Comparison of ENCODE assay signal across 32 cellular contexts in the genomic region with DNA sequence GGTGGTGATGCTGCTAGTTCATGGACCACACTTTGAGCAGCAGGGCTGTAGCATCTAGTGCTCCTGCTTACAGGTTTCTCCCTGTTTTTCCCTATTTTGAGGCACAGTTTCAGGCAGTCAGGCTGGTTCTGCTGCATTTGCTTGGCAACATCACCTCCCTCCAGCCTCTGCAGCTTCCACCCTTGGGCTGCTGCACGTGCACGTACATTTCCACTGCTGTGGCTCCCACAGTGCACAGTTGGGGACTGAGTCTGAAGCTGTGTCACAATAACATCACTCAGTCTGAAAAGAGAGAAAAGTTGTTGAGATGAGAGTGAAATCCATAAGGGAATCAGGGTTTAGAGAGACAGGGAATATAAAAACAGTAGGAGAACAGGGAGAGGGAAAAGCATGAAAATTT.
DNase-seq lines count a peak whose midpoint lies in the region; ATAC-seq, FAIRE-seq and TF ChIP-seq lines count a peak whose summit lies in the region.
"Had no signal": no experiment of that assay in that cellular context is flagged by ENCODE, and none has a peak within 500 bp of the region (broad histone marks: within the 10 kb centered on the region; RNA-seq: fewer than 3 reads in every experiment).

No MANE protein-coding gene starts in this region.

- H3K18ac ChIP-seq in H1 (ENCODE audit: extremely low read depth, low read length): peak overlapping the region; percentile 75

- 0 out of 2 replicates have a peak overlapping the region, but pooled peaks have one; percentile 4 for H2BK20ac ChIP-seq in H1 (ENCODE audit: low read length)

- no peak overlapping the region for H2AFZ ChIP-seq in H1 (ENCODE audit: low read length)

- DNase-seq in NCI-H2107 treated with DMSO at 0.1 percent for 48 hours (lab: John Stamatoyannopoulos, UW; ENCODE audit: unreplicated experiment) (peak; percentile 11), NCI-H2107 (lab: John Stamatoyannopoulos, UW) (no peak), NCI-H345 treated with DMSO at 0.1 percent for 48 hours (lab: John Stamatoyannopoulos, UW; ENCODE audit: unreplicated experiment) (peak; percentile 45), H1 (ENCODE audit: low read depth in 1 of 2, low spot score in 2 of 2) (no peak), sciatic nerve (ENCODE audit: low spot score) (no peak), left cardiac atrium (no peak), brain microvascular endothelial cell (no peak)
- DNase-seq in activated CD4-positive, alpha-beta T cell treated with anti-CD3 and anti-CD28 coated beads for 48 hours: no peak
- DNase-seq: activated CD4-positive, alpha-beta T cell treated with anti-CD3 and anti-CD28 coated beads, Interleukin-2, amount 50 U/mL, for 1 hour; activated gamma-delta T cell treated with Interleukin-2 at 50 U/mL for 16 hours; activated T-cell treated with anti-CD3 and anti-CD28 coated beads, Interleukin-2, amount 50 U/mL, for 4 hours; adrenal gland; CD8-positive, alpha-beta memory T cell; left ventricle myocardium superior; MM.1S; naive B cell; NCI-H187; NCI-H226; OCI-M1; SK-N-SH; stimulated activated CD4-positive, alpha-beta T cell treated with anti-CD3 and anti-CD28 coated beads, Interleukin-2, amount 100 ng/mL, for 24 hours; T-helper 17 cell; transverse colon; WERI-Rb-1 had no signal

- no peak overlapping the region for H3K27ac ChIP-seq in H1 (ENCODE audit: low read depth, low read length)
- no peak overlapping the region for H3K27ac ChIP-seq in brain microvascular endothelial cell
- H3K27ac ChIP-seq: A549, adrenal gland, right atrium auricular region, transverse colon, WERI-Rb-1 had no signal

- no peak overlapping the region for H4K8ac ChIP-seq in H1 (ENCODE audit: extremely low read depth, insufficient read depth, low read length)

- H2BK5ac ChIP-seq in H1 (ENCODE audit: low read depth, low read length): peak overlapping the region; percentile 2; the same call in 1 of the 2 replicates

- H4K20me1 ChIP-seq in H1 (replicated peaks in 1 of 2; ENCODE audit: control insufficient read depth in 1 of 2, insufficient read depth in 2 of 2, low read length in 2 of 2): no peaks in the 10 kb centered on the region

- H3K56ac ChIP-seq in H1 (replicated peaks; ENCODE audit: insufficient read length, low read depth, low read length): no peak overlapping the region

- 0 out of 4 replicates have a peak overlapping the region, but pooled peaks of 1 of the 2 experiments have one; percentile 21 for H3K4me2 ChIP-seq in H1 (ENCODE audit: insufficient read depth in 1 of 2, low read depth in 2 of 2, low read length in 2 of 2)
- H3K4me2 ChIP-seq: A549, SK-N-SH had no signal

- H4K91ac ChIP-seq in H1 (replicated peaks; ENCODE audit: insufficient read length, low read length): peak overlapping the region; percentile 57

- no peaks in the 10 kb centered on the region for H3K36me3 ChIP-seq in H1 (ENCODE audit: control insufficient read depth in 2 of 4, insufficient read depth in 4 of 4, low read length in 3 of 4)
- H3K36me3 ChIP-seq in brain microvascular endothelial cell (replicated peaks): no peaks in the 10 kb centered on the region
- H3K36me3 ChIP-seq: adrenal gland, right atrium auricular region, transverse colon, WERI-Rb-1 had no signal

- TF ChIP-seq POLR2A in H1 (IDR thresholded peaks at IDR 0.05; ENCODE audit: control extremely low read depth in 1 of 2, low read depth in 2 of 2, low read length in 2 of 2): no peak

- H3K4me3 ChIP-seq in H1 (ENCODE audit: extremely low read depth in 1 of 4, insufficient read depth in 2 of 4, low read depth in 3 of 4, low read length in 4 of 4) (no peak overlapping the region), brain microvascular endothelial cell (ENCODE audit: low read depth, low read length) (no peak overlapping the region)
- H3K4me3 ChIP-seq: A549, adrenal gland, body of pancreas, K562, right atrium auricular region, transverse colon had no signal

- no peak overlapping the region for H4K5ac ChIP-seq in H1 (ENCODE audit: insufficient read length, low read depth, low read length)

- ATAC-seq in sciatic nerve: peak; percentile 61
- no peak for ATAC-seq in left cardiac atrium
- ATAC-seq: activated T-cell treated with anti-CD3 and anti-CD28 coated beads, Interleukin-2, amount 50 U/mL, for 4 hours; K562; left ventricle myocardium superior; T-helper 17 cell had no signal

- intact Hi-C loops in sciatic nerve (cut with DNase I) (no loop called here), left cardiac atrium (cut with DNase I) (loop anchor here (5.0 to 10.0 kb wide), 4 partner anchors 179 to 581 kb away; partner anchors contain the start of gene PTTG1IP2 (in 1 of the 2))

- H2BK15ac ChIP-seq in H1 (ENCODE audit: low read length): no peak overlapping the region

- WGBS in H1 (ENCODE audit: extremely low coverage in 1 of 2, insufficient coverage in 1 of 2, insufficient read length in 1 of 2, insufficient replicate concordance in 2 of 2, low coverage in 1 of 2, low lambda C conversion rate in 2 of 2, missing lambda C conversion rate in 1 of 2), 2 experiments: 82% methylated on average over 2 of the region's 2 CpGs; no CpG with 5 or more reads in 1 of the 2 experiments

- H3K9me3 ChIP-seq in H1 (ENCODE audit: insufficient read depth in 2 of 2, low read depth in 1 of 2, low read length in 1 of 2): peaks cover 0 to 2% of the 10 kb centered on the region in 2 experiments; a peak in 1 of 4 replicates
- H3K9me3 ChIP-seq: A549, adrenal gland, body of pancreas, right atrium auricular region, SK-N-SH, transverse colon had no signal

- H3K79me2 ChIP-seq in H1 (ENCODE audit: control insufficient read depth in 1 of 2, insufficient read depth in 2 of 2, low read length in 2 of 2): no peaks in the 10 kb centered on the region

- peak overlapping the region; percentile 93; the same call in 1 of the 2 replicates for H2BK12ac ChIP-seq in H1 (ENCODE audit: low read depth, low read length)

- TF ChIP-seq CTCF in H1 (IDR thresholded peaks at IDR 0.05; ENCODE audit: control extremely low read depth in 1 of 3, insufficient read depth in 1 of 3, low read depth in 1 of 3, low read length in 3 of 3) (no peak), brain microvascular endothelial cell (IDR thresholded peaks at IDR 0.05; ENCODE audit: low read depth, low read length, missing control alignments) (no peak)

- peaks cover 8 to 18% (median 14%) of the 10 kb centered on the region in 4 experiments; a peak in 5 of 7 replicates for H3K4me1 ChIP-seq in H1 (replicated peaks in 1 of 4; ENCODE audit: control insufficient read depth in 3 of 4, insufficient read depth in 4 of 4, low read length in 3 of 4)
- H3K4me1 ChIP-seq: A549, adrenal gland had no signal

- POLR2A ChIA-PET in H1 (lab: Charles Lee; ENCODE audit: partially characterized antibody): no interaction called here

- CTCF ChIA-PET in H1 (lab: Charles Lee; ENCODE audit: partially characterized antibody): interaction anchor here (0.6 to 7.4 kb wide), 10 partner anchors 9 to 431 kb away, joined by 3 to 66 read pairs (median 4); no protein-coding TSS in a partner anchor

- H3K23ac ChIP-seq in H1 (ENCODE audit: insufficient read length): no peak overlapping the region

- H3K27me3 ChIP-seq in H1 (replicated peaks in 1 of 4; ENCODE audit: control insufficient read depth in 3 of 4, extremely low read depth in 1 of 4, insufficient read depth in 3 of 4, low read length in 3 of 4) (no peaks in the 10 kb centered on the region), brain microvascular endothelial cell (replicated peaks) (no peaks in the 10 kb centered on the region)
- H3K27me3 ChIP-seq: adrenal gland, body of pancreas, right atrium auricular region, transverse colon had no signal

- no peak for TF ChIP-seq EP300 in H1 (IDR thresholded peaks at IDR 0.05; ENCODE audit: borderline replicate concordance in 1 of 2, low read depth in 2 of 2, low read length in 2 of 2)

- in situ Hi-C loops in brain microvascular endothelial cell (cut with HindIII; ENCODE audit: low pct_ligation_motif_present, low sequenced_read_pairs): no loop called here

- FAIRE-seq in H1 (lab: Jason Lieb, UNC): no peak
- FAIRE-seq: A549, G401.6, GM19239, H54, HTR-8/SVneo, K562 had no signal

- H2AK5ac ChIP-seq in H1 (ENCODE audit: low read depth, low read length): peak overlapping the region; percentile 41; the same call in 1 of the 2 replicates

- no peak overlapping the region for H3K14ac ChIP-seq in H1 (ENCODE audit: insufficient read length)

- no peak overlapping the region for H3K4ac ChIP-seq in H1 (replicated peaks; ENCODE audit: insufficient read length, low read depth, low read length)

- peaks cover 2% of the 10 kb centered on the region; the same call in 1 of the 2 replicates for H3K79me1 ChIP-seq in H1 (ENCODE audit: low read depth, low read length)

- TF ChIP-seq RAD21 in H1 (IDR thresholded peaks at IDR 0.05 in 1 of 2, conservative IDR thresholded peaks at IDR 0.05 in 1 of 2; ENCODE audit: low read depth in 2 of 2, low read length in 2 of 2): no peak

- no peaks in the 10 kb centered on the region for H3K23me2 ChIP-seq in H1 (ENCODE audit: low read depth, low read length)

- no peak overlapping the region; a peak in 1 of 7 replicates for H3K9ac ChIP-seq in H1 (replicated peaks in 1 of 4; ENCODE audit: extremely low read depth in 1 of 4, low read depth in 3 of 4, low read length in 3 of 4)
- H3K9ac ChIP-seq: SK-N-SH had no signal

- no peak overlapping the region for H2BK120ac ChIP-seq in H1 (replicated peaks; ENCODE audit: low read depth, low read length)

TF ChIP-seq in H1, 55 proteins besides CTCF, POLR2A, EP300 and RAD21:
- TF ChIP-seq ATF3 (IDR thresholded peaks at IDR 0.05; ENCODE audit: insufficient read depth, low read depth, low read length) (no peak), POU5F1 (IDR thresholded peaks at IDR 0.05; ENCODE audit: low read depth, low read length) (no peak), SIN3A (conservative IDR thresholded peaks at IDR 0.05 in 1 of 2, IDR thresholded peaks at IDR 0.05 in 1 of 2; ENCODE audit: low read depth in 1 of 2, low read length in 2 of 2) (no peak), NANOG (IDR thresholded peaks at IDR 0.05; ENCODE audit: insufficient read depth, low read depth, low read length, poor library complexity, severe bottlenecking) (no peak), CHD2 (IDR thresholded peaks at IDR 0.05; ENCODE audit: low read length) (no peak), HDAC6 (IDR thresholded peaks at IDR 0.05; ENCODE audit: low read depth, low read length) (no peak), SRF (IDR thresholded peaks at IDR 0.05; ENCODE audit: low read depth, low read length) (no peak), KDM1A (IDR thresholded peaks at IDR 0.05; ENCODE audit: borderline replicate concordance, low read length) (no peak), CEBPB (IDR thresholded peaks at IDR 0.05; ENCODE audit: low read depth, low read length) (no peak), MAFK (IDR thresholded peaks at IDR 0.05; ENCODE audit: low read depth, low read length) (no peak), TAF1 (IDR thresholded peaks at IDR 0.05; ENCODE audit: low read depth, low read length) (no peak), CBX8 (IDR thresholded peaks at IDR 0.05; ENCODE audit: borderline replicate concordance, low read depth, low read length) (no peak)

Comparison
In these comparisons a context has a peak if more than half of its experiments do, and no peak if none do; other contexts are left out.
1. DNase-seq: peak in NCI-H2107 treated with DMSO at 0.1 percent for 48 hours (single experiment) and NCI-H345 treated with DMSO at 0.1 percent for 48 hours (single experiment); none in NCI-H2107 (single experiment), H1 (0 of 2), sciatic nerve (single experiment), activated CD4-positive, alpha-beta T cell treated with anti-CD3 and anti-CD28 coated beads for 48 hours (single experiment), left cardiac atrium (single experiment) and brain microvascular endothelial cell (single experiment).